2 cellular contexts compared by ENCODE assay signal in the genomic region with DNA sequence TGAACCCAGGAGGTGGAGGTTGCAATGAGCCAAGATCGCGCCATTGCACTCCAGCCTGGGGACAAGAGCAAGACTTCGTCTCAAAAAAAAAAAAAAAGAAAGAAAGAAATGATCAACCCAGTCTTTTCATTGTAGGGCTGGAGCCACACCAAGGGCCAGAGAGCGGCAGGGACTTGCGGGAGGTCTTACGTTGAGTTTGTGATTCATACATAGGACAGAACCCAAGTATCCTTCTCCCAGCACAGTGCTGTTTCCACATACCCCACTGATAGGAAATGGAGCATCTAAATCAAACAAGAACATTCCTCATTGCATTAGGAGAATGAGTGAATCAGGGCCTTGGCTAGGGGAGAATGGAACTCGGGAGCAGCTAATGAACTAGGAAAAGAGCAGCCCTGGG.
TF ChIP-seq lines count a peak whose summit lies in the region.

No MANE protein-coding gene starts in this region.

TF ChIP-seq in A549, 52 proteins besides CTCF, POLR2A, EP300 and RAD21:
- TF ChIP-seq FOSL2 (IDR thresholded peaks at IDR 0.05) (no peak), FOSL2 (CRISPR knock-in tag; IDR thresholded peaks at IDR 0.05) (peak; percentile 29; the same call in 1 of the 2 replicates), HOXB5 (CRISPR knock-in tag; IDR thresholded peaks at IDR 0.05) (no peak)

TF ChIP-seq in SK-N-SH, 30 proteins besides CTCF, POLR2A, EP300 and RAD21 (continued from another document):
- TF ChIP-seq RFX5 (IDR thresholded peaks at IDR 0.05; ENCODE audit: low read length) (no peak), POLR2AphosphoS5 (IDR thresholded peaks at IDR 0.05; ENCODE audit: low read depth, low read length) (no peak), ZBTB33 (IDR thresholded peaks at IDR 0.05; ENCODE audit: borderline replicate concordance, low read depth) (no peak), EZH2phosphoT487 (IDR thresholded peaks at IDR 0.05; ENCODE audit: borderline replicate concordance, low read depth) (no peak), RCOR1 (IDR thresholded peaks at IDR 0.05; ENCODE audit: low read length) (no peak), TAF1 (IDR thresholded peaks at IDR 0.05; ENCODE audit: borderline replicate concordance, low read depth, low read length) (no peak), MAX (IDR thresholded peaks at IDR 0.05; ENCODE audit: low read depth) (no peak), ELF1 (IDR thresholded peaks at IDR 0.05) (no peak), CHD2 (IDR thresholded peaks at IDR 0.05; ENCODE audit: low read length, partially characterized antibody) (no peak), FOXM1 (IDR thresholded peaks at IDR 0.05; ENCODE audit: low read depth) (no peak), GABPA (IDR thresholded peaks at IDR 0.05; ENCODE audit: low read depth) (no peak), PBX3 (IDR thresholded peaks at IDR 0.05) (no peak), JUND (IDR thresholded peaks at IDR 0.05) (no peak), YY1 (IDR thresholded peaks at IDR 0.05; ENCODE audit: low read depth) (no peak), USF2 (IDR thresholded peaks at IDR 0.05; ENCODE audit: borderline replicate concordance, low read depth, low read length) (no peak)
- TF ChIP-seq, protein P1, sequence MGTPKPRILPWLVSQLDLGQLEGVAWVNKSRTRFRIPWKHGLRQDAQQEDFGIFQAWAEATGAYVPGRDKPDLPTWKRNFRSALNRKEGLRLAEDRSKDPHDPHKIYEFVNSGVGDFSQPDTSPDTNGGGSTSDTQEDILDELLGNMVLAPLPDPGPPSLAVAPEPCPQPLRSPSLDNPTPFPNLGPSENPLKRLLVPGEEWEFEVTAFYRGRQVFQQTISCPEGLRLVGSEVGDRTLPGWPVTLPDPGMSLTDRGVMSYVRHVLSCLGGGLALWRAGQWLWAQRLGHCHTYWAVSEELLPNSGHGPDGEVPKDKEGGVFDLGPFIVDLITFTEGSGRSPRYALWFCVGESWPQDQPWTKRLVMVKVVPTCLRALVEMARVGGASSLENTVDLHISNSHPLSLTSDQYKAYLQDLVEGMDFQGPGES (IDR thresholded peaks at IDR 0.05; ENCODE audit: low read depth, low read length): no peak
